In genomic region chr18:45748531-45748930, GRCh38 we compare ENCODE assay signal across 6 cellular contexts. TPM values are rescaled to one million over a fixed set of nuclear protein-coding genes. Genes with fewer than 3 reads are reported as not detected.
"Had no signal": no experiment of that assay in that cellular context is flagged by ENCODE, and none has a peak within 500 bp of the region (broad histone marks: within the 10 kb centered on the region; RNA-seq: fewer than 3 reads in every experiment).

No MANE protein-coding gene starts in this region.

- H2AFZ ChIP-seq: GM23248 had no signal

- H3K9ac ChIP-seq: GM23248 had no signal

- H3K9me3 ChIP-seq: HAP-1 had no signal

- H3K36me3 ChIP-seq: HAP-1 had no signal

- DNase-seq: GM23248, GOT3, H7 had no signal

- H3K27ac ChIP-seq: GM23248 had no signal

- H3K4me1 ChIP-seq: HAP-1 had no signal

- H3K4me3 ChIP-seq: GM23248, HAP-1, K562 had no signal

- FAIRE-seq: HTR-8/SVneo, K562 had no signal

RNA-seq across cellular contexts. Expression of gene SLC14A1, which starts 24.6 kb away (rescaled TPM):
- total RNA-seq: H7 had no signal
